15 cellular contexts compared by ENCODE assay signal in genomic region chr15:62618432-62618831, GRCh38.
DNase-seq lines count a peak whose midpoint lies in the region; ATAC-seq and TF ChIP-seq lines count a peak whose summit lies in the region.
"Had no signal": no experiment of that assay in that cellular context is flagged by ENCODE, and none has a peak within 500 bp of the region (broad histone marks: within the 10 kb centered on the region; RNA-seq: fewer than 3 reads in every experiment).

No MANE protein-coding gene starts in this region.

- H3K4me1 ChIP-seq in breast epithelium, result no peaks in the 10 kb centered on the region
- H3K4me1 ChIP-seq: testis had no signal

- no peaks in the 10 kb centered on the region for H3K36me3 ChIP-seq in breast epithelium
- H3K36me3 ChIP-seq: esophagus squamous epithelium, left ventricle myocardium inferior had no signal

- no peak overlapping the region for H3K4me3 Mint-ChIP-seq in MCF 10A (ENCODE audit: unreplicated experiment)
- H3K4me3 Mint-ChIP-seq: T-helper 1 cell treated with Interleukin-12 subunit alpha and Interleukin-12 subunit beta and Interleukin-4 antibody, amounts not matched to agents 30 μg/mL and 1 μg/mL, for 36 hours had no signal

- ATAC-seq in left lobe of liver (no peak), HG02588 (IDR thresholded peaks at IDR 0.05; ENCODE audit: unreplicated experiment) (no peak)
- no peak for ATAC-seq in activated CD4-positive, CD25-positive, alpha-beta regulatory T cell treated with anti-CD3 and anti-CD28 coated beads, Interleukin-2, amount 50 U/mL, for 24 hours

- POLR2A ChIA-PET in MCF 10A (lab: Yijun Ruan, JAX), result interaction anchor here (0.6 to 1.9 kb wide), 8 partner anchors 11 to 228 kb away, joined by 3 to 11 read pairs (median 4); partner anchors contain the start of gene TLN2

- TF ChIP-seq POLR2A in breast epithelium (IDR thresholded peaks at IDR 0.05), result no peak

- no peaks in the 10 kb centered on the region for H3K9me3 Mint-ChIP-seq in MCF 10A (ENCODE audit: unreplicated experiment)
- H3K9me3 Mint-ChIP-seq: T-helper 1 cell treated with Interleukin-12 subunit alpha and Interleukin-12 subunit beta and Interleukin-4 antibody, amounts not matched to agents 30 μg/mL and 1 μg/mL, for 36 hours had no signal

- H3K27ac Mint-ChIP-seq in MCF 10A (ENCODE audit: low read depth, unreplicated experiment), result peak overlapping the region; percentile 33
- H3K27ac Mint-ChIP-seq: T-helper 1 cell treated with Interleukin-12 subunit alpha and Interleukin-12 subunit beta and Interleukin-4 antibody, amounts not matched to agents 30 μg/mL and 1 μg/mL, for 36 hours had no signal

- DNase-seq in MCF 10A (ENCODE audit: unreplicated experiment), result peak; percentile 45
- DNase-seq in breast epithelium (ENCODE audit: low spot score in 2 of 2), result no peak
- DNase-seq in amniotic epithelial cell (ENCODE audit: low read depth), result peak; percentile 62
- peak; percentile 77 for DNase-seq in iris pigment epithelial cell (ENCODE audit: low read depth)
- no peak for DNase-seq in left lobe of liver (ENCODE audit: low spot score)
- DNase-seq in posterior vena cava (ENCODE audit: low spot score), result no peak
- DNase-seq: esophagus squamous epithelium, left ventricle myocardium inferior, NCI-H1092 treated with DMSO at 0.1 percent for 48 hours, psoas muscle, testis had no signal

- H3K4me3 ChIP-seq in breast epithelium, result no peak overlapping the region
- H3K4me3 ChIP-seq: esophagus squamous epithelium, left ventricle myocardium inferior, psoas muscle, testis had no signal

- no peaks in the 10 kb centered on the region for H3K9me3 ChIP-seq in breast epithelium
- H3K9me3 ChIP-seq: esophagus squamous epithelium, left ventricle myocardium inferior, psoas muscle, testis had no signal

- TF ChIP-seq CTCF in MCF 10A (IDR thresholded peaks at IDR 0.05; ENCODE audit: unreplicated experiment) (peak; percentile 30), breast epithelium (IDR thresholded peaks at IDR 0.05) (no peak)

- CTCF ChIA-PET in MCF 10A (lab: Yijun Ruan, JAX), result interaction anchor here (0.6 to 1.9 kb wide), 4 partner anchors 19 to 211 kb away, joined by 3 to 4 read pairs (median 3); no protein-coding TSS in a partner anchor

- BruUV-seq in MCF 10A (replicated peaks; lab: Mats Ljungman, UMichigan), result no TSS peak

- no peaks in the 10 kb centered on the region for H3K27me3 ChIP-seq in breast epithelium
- H3K27me3 ChIP-seq: esophagus squamous epithelium, testis had no signal

- H3K27me3 Mint-ChIP-seq in MCF 10A (ENCODE audit: insufficient read depth, unreplicated experiment), result no peaks in the 10 kb centered on the region

- H3K4me1 Mint-ChIP-seq in MCF 10A (ENCODE audit: insufficient read depth, unreplicated experiment), result peaks cover 15% of the 10 kb centered on the region

- intact Hi-C loops in MCF 10A (cut with micrococcal nuclease) (no loop called here), breast epithelium (cut with DNase I; ENCODE audit: low total_unique reads) (no loop called here), posterior vena cava (cut with DNase I) (no loop called here)

- H3K27ac ChIP-seq in breast epithelium, result no peak overlapping the region
- H3K27ac ChIP-seq: 22Rv1, esophagus squamous epithelium, left ventricle myocardium inferior, psoas muscle, testis had no signal

- no peaks in the 10 kb centered on the region for H3K36me3 Mint-ChIP-seq in MCF 10A (ENCODE audit: insufficient read depth, unreplicated experiment)

Comparison
In these comparisons a context has a peak if more than half of its experiments do, and no peak if none do; other contexts are left out.
1. DNase-seq: peak in MCF 10A (single experiment), amniotic epithelial cell (single experiment) and iris pigment epithelial cell (single experiment); none in breast epithelium (0 of 2), left lobe of liver (single experiment) and posterior vena cava (single experiment).